ENCODE assay signal across 14 cellular contexts in genomic region chr13:72507394-72508199, GRCh38.
DNase-seq lines count a peak whose midpoint lies in the region; ATAC-seq and TF ChIP-seq lines count a peak whose summit lies in the region.
"Had no signal": no experiment of that assay in that cellular context is flagged by ENCODE, and none has a peak within 500 bp of the region (broad histone marks: within the 10 kb centered on the region; RNA-seq: fewer than 3 reads in every experiment).

No MANE protein-coding gene starts in this region.

- H3K36me3 ChIP-seq in ACC112 (ENCODE audit: insufficient read depth, low read length) (no peaks in the 10 kb centered on the region), lower lobe of right lung (no peaks in the 10 kb centered on the region), gastroesophageal sphincter (no peaks in the 10 kb centered on the region)

- TF ChIP-seq POLR2A in gastroesophageal sphincter (IDR thresholded peaks at IDR 0.05): no peak

- WGBS in gastroesophageal sphincter (ENCODE audit: low coverage in 1 of 2), 2 donors: 51 to 59% methylated on average over 9 of the region's 9 CpGs

- H3K27me3 ChIP-seq in ACC112 (ENCODE audit: insufficient read depth, low read length): no peaks in the 10 kb centered on the region
- no peaks in the 10 kb centered on the region for H3K27me3 ChIP-seq in lower lobe of right lung (ENCODE audit: low read depth)
- H3K27me3 ChIP-seq in gastroesophageal sphincter: no peaks in the 10 kb centered on the region

- H3K4me3 ChIP-seq in ACC112 (ENCODE audit: low read depth, low read length) (peak overlapping the region; percentile 51), cardiac fibroblast (replicated peaks in 1 of 2; ENCODE audit: low read depth in 2 of 2, low read length in 2 of 2) (peak overlapping the region in 1 of 2 donors; percentile 27), lower lobe of right lung (peak overlapping the region; percentile 10), gastroesophageal sphincter (no peak overlapping the region)

- intact Hi-C loops in lower lobe of right lung (cut with DNase I): no loop called here

- no peak overlapping the region for H2AFZ ChIP-seq in ACC112 (ENCODE audit: low read length, unreplicated experiment)

- TF ChIP-seq CTCF in cardiac fibroblast (IDR thresholded peaks at IDR 0.05; ENCODE audit: low read depth, low read length): no peak
- no peak for TF ChIP-seq CTCF in lower lobe of right lung (IDR thresholded peaks at IDR 0.05)
- TF ChIP-seq CTCF in gastroesophageal sphincter (IDR thresholded peaks at IDR 0.05): no peak

- no peaks in the 10 kb centered on the region for H3K4me1 ChIP-seq in ACC112 (ENCODE audit: control insufficient read depth, insufficient read depth, low read length, unreplicated experiment)
- no peaks in the 10 kb centered on the region for H3K4me1 ChIP-seq in lower lobe of right lung
- H3K4me1 ChIP-seq in gastroesophageal sphincter: no peaks in the 10 kb centered on the region

- H3K9me3 ChIP-seq in lower lobe of right lung: no peaks in the 10 kb centered on the region
- no peaks in the 10 kb centered on the region for H3K9me3 ChIP-seq in gastroesophageal sphincter

- ATAC-seq in lower lobe of right lung: no peak
- ATAC-seq in HG02870 (IDR thresholded peaks at IDR 0.05; ENCODE audit: unreplicated experiment): no peak
- no peak for ATAC-seq in gastroesophageal sphincter
- ATAC-seq in GM21528 (IDR thresholded peaks at IDR 0.05; ENCODE audit: low FRiP score, unreplicated experiment): no peak
- ATAC-seq in HG03442 (IDR thresholded peaks at IDR 0.05; ENCODE audit: unreplicated experiment): no peak

- H3K27ac ChIP-seq in ACC112 (ENCODE audit: low read depth, low read length) (no peak overlapping the region), lower lobe of right lung (no peak overlapping the region), gastroesophageal sphincter (no peak overlapping the region)
- H3K27ac ChIP-seq: RWPE1, VCaP had no signal

- H3K79me2 ChIP-seq in ACC112 (ENCODE audit: control insufficient read depth, insufficient read depth, low read length, unreplicated experiment): no peaks in the 10 kb centered on the region

- DNase-seq in NCI-H69 (lab: John Stamatoyannopoulos, UW) (peak; percentile 22), cardiac fibroblast (ENCODE audit: low read depth in 2 of 2) (peak; percentile 2 to 9), lower lobe of right lung (no peak)
- DNase-seq: anterior cingulate cortex; GF-D8; NCI-H2081; stimulated activated CD4-positive, alpha-beta T cell treated with anti-CD3 and anti-CD28 coated beads, Interleukin-2, amount 100 ng/mL, for 48 hours had no signal

- no peak for TF ChIP-seq EP300 in gastroesophageal sphincter (IDR thresholded peaks at IDR 0.05)

Comparison
In these comparisons a context has a peak if more than half of its experiments do, and no peak if none do; other contexts are left out.
1. H3K4me3 ChIP-seq: peak in ACC112 (single experiment) and lower lobe of right lung (single experiment); none in gastroesophageal sphincter (0 of 2).